In the genomic region with DNA sequence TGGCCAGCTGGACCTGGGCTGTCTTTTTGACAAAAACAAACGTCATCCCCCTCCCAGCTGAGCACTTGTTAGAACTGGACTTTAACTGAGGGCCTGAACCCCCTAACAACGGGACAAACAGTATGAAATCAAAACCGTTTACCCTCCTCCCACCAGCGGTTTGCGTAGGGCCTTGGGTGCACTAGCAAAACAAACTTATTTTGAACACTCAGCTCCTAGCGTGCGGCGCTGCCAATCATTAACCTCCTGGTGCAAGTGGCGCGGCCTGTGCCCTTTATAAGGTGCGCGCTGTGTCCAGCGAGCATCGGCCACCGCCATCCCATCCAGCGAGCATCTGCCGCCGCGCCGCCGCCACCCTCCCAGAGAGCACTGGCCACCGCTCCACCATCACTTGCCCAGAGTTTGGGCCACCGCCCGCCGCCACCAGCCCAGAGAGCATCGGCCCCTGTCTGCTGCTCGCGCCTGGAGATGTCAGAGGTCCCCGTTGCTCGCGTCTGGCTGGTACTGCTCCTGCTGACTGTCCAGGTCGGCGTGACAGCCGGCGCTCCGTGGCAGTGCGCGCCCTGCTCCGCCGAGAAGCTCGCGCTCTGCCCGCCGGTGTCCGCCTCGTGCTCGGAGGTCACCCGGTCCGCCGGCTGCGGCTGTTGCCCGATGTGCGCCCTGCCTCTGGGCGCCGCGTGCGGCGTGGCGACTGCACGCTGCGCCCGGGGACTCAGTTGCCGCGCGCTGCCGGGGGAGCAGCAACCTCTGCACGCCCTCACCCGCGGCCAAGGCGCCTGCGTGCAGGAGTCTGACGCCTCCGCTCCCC, we compare ENCODE assay signal across 1 cellular context.
A peak's percentile ranks its signal among the peaks of the same experiment; 100 is the strongest.
TF ChIP-seq lines count a peak whose summit lies in the region.

A gene (plus strand): TSS at position 304 of the 808 bp plus-strand sequence. CDS start 165 bp downstream, at position 469.

TF ChIP-seq in HepG2, 621 proteins besides CTCF, POLR2A, EP300 and RAD21 (continued from another document and continues in another):
- peak; percentile 75 for TF ChIP-seq HNRNPL (IDR thresholded peaks at IDR 0.05; ENCODE audit: low read depth, low read length)
- TF ChIP-seq AGO2 (optimal IDR thresholded peaks at IDR 0.05; ENCODE audit: low read depth, low read length) = peak; percentile 71
- peak; percentile 100 for TF ChIP-seq MED1 (CRISPR knock-in tag; IDR thresholded peaks at IDR 0.05)
- TF ChIP-seq ZMYM4 (CRISPR knock-in tag; IDR thresholded peaks at IDR 0.05) = peak; percentile 89
- peak; percentile 98; the same call in 1 of the 2 replicates for TF ChIP-seq ZNF790 (CRISPR knock-in tag; IDR thresholded peaks at IDR 0.05; ENCODE audit: borderline replicate concordance)
- 0 out of 2 replicates have a peak, but pooled peaks have one; percentile 49 for TF ChIP-seq GTF3A (CRISPR knock-in tag; conservative IDR thresholded peaks at IDR 0.05)
- no peak for TF ChIP-seq ZNF530 (CRISPR knock-in tag; IDR thresholded peaks at IDR 0.05; ENCODE audit: low read depth)
- no peak for TF ChIP-seq ZNF354B (CRISPR knock-in tag; IDR thresholded peaks at IDR 0.05)
- TF ChIP-seq, protein P1, sequence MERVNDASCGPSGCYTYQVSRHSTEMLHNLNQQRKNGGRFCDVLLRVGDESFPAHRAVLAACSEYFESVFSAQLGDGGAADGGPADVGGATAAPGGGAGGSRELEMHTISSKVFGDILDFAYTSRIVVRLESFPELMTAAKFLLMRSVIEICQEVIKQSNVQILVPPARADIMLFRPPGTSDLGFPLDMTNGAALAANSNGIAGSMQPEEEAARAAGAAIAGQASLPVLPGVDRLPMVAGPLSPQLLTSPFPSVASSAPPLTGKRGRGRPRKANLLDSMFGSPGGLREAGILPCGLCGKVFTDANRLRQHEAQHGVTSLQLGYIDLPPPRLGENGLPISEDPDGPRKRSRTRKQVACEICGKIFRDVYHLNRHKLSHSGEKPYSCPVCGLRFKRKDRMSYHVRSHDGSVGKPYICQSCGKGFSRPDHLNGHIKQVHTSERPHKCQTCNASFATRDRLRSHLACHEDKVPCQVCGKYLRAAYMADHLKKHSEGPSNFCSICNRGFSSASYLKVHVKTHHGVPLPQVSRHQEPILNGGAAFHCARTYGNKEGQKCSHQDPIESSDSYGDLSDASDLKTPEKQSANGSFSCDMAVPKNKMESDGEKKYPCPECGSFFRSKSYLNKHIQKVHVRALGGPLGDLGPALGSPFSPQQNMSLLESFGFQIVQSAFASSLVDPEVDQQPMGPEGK (CRISPR knock-in tag; IDR thresholded peaks at IDR 0.05) = peak; percentile 60; the same call in 1 of the 2 replicates
- peak; percentile 59; the same call in 1 of the 2 replicates for TF ChIP-seq ZNF749 (CRISPR knock-in tag; IDR thresholded peaks at IDR 0.05; ENCODE audit: borderline replicate concordance)
- peak; percentile 69; the same call in 1 of the 2 replicates for TF ChIP-seq ZNF136 (CRISPR knock-in tag; IDR thresholded peaks at IDR 0.05; ENCODE audit: low read depth)
- TF ChIP-seq MBNL3 (CRISPR knock-in tag; conservative IDR thresholded peaks at IDR 0.05) = no peak
- TF ChIP-seq, protein P2, sequence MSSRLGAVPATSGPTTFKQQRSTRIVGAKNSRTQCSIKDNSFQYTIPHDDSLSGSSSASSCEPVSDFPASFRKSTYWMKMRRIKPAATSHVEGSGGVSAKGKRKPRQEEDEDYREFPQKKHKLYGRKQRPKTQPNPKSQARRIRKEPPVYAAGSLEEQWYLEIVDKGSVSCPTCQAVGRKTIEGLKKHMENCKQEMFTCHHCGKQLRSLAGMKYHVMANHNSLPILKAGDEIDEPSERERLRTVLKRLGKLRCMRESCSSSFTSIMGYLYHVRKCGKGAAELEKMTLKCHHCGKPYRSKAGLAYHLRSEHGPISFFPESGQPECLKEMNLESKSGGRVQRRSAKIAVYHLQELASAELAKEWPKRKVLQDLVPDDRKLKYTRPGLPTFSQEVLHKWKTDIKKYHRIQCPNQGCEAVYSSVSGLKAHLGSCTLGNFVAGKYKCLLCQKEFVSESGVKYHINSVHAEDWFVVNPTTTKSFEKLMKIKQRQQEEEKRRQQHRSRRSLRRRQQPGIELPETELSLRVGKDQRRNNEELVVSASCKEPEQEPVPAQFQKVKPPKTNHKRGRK (CRISPR knock-in tag; IDR thresholded peaks at IDR 0.05) = peak; percentile 92
- TF ChIP-seq, protein P3, sequence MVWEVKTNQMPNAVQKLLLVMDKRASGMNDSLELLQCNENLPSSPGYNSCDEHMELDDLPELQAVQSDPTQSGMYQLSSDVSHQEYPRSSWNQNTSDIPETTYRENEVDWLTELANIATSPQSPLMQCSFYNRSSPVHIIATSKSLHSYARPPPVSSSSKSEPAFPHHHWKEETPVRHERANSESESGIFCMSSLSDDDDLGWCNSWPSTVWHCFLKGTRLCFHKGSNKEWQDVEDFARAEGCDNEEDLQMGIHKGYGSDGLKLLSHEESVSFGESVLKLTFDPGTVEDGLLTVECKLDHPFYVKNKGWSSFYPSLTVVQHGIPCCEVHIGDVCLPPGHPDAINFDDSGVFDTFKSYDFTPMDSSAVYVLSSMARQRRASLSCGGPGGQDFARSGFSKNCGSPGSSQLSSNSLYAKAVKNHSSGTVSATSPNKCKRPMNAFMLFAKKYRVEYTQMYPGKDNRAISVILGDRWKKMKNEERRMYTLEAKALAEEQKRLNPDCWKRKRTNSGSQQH (CRISPR knock-in tag; IDR thresholded peaks at IDR 0.05; ENCODE audit: low read depth) = peak; percentile 68; the same call in 1 of the 2 replicates
- no peak for TF ChIP-seq NR3C1 (CRISPR knock-in tag; IDR thresholded peaks at IDR 0.05)
- TF ChIP-seq CBX5 (CRISPR knock-in tag; IDR thresholded peaks at IDR 0.05; ENCODE audit: borderline replicate concordance) = peak; percentile 88
- TF ChIP-seq, protein P4, sequence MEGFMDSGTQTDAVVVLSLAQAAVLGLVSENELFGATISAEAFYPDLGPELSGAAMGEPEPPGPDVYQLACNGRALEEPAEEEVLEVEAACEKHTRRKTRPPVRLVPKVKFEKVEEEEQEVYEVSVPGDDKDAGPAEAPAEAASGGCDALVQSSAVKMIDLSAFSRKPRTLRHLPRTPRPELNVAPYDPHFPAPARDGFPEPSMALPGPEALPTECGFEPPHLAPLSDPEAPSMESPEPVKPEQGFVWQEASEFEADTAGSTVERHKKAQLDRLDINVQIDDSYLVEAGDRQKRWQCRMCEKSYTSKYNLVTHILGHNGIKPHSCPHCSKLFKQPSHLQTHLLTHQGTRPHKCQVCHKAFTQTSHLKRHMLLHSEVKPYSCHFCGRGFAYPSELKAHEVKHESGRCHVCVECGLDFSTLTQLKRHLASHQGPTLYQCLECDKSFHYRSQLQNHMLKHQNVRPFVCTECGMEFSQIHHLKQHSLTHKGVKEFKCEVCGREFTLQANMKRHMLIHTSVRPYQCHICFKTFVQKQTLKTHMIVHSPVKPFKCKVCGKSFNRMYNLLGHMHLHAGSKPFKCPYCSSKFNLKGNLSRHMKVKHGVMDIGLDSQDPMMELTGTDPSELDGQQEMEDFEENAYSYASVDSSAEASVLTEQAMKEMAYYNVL (CRISPR knock-in tag; IDR thresholded peaks at IDR 0.05; ENCODE audit: borderline replicate concordance) = peak; percentile 90
- peak; percentile 78; the same call in 1 of the 2 replicates for TF ChIP-seq ZNF317 (CRISPR knock-in tag; IDR thresholded peaks at IDR 0.05)
- TF ChIP-seq, protein P5, sequence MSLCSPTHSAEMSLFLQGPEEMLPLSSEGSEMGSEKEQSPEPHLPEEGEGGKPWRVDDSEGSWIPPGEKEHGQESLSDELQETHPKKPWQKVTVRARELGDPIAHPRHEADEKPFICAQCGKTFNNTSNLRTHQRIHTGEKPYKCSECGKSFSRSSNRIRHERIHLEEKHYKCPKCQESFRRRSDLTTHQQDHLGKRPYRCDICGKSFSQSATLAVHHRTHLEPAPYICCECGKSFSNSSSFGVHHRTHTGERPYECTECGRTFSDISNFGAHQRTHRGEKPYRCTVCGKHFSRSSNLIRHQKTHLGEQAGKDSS (CRISPR knock-in tag; IDR thresholded peaks at IDR 0.05; ENCODE audit: borderline replicate concordance, low read depth) = no peak; the same call in 1 of the 2 replicates
- no peak for TF ChIP-seq ZNF615 (CRISPR knock-in tag; IDR thresholded peaks at IDR 0.05; ENCODE audit: borderline replicate concordance)
- TF ChIP-seq, protein P6, sequence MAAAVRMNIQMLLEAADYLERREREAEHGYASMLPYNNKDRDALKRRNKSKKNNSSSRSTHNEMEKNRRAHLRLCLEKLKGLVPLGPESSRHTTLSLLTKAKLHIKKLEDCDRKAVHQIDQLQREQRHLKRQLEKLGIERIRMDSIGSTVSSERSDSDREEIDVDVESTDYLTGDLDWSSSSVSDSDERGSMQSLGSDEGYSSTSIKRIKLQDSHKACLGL (CRISPR knock-in tag; IDR thresholded peaks at IDR 0.05) = peak; percentile 51; the same call in 1 of the 2 replicates
- no peak for TF ChIP-seq FIP1L1 (IDR thresholded peaks at IDR 0.05; ENCODE audit: borderline replicate concordance, insufficient read depth, low read depth, low read length)
- TF ChIP-seq HMG20A (CRISPR knock-in tag; IDR thresholded peaks at IDR 0.05; ENCODE audit: borderline replicate concordance) = peak; percentile 61; the same call in 1 of the 2 replicates
- no peak; the same call in 1 of the 2 replicates for TF ChIP-seq ONECUT2 (CRISPR knock-in tag; IDR thresholded peaks at IDR 0.05)
- TF ChIP-seq, protein P7, sequence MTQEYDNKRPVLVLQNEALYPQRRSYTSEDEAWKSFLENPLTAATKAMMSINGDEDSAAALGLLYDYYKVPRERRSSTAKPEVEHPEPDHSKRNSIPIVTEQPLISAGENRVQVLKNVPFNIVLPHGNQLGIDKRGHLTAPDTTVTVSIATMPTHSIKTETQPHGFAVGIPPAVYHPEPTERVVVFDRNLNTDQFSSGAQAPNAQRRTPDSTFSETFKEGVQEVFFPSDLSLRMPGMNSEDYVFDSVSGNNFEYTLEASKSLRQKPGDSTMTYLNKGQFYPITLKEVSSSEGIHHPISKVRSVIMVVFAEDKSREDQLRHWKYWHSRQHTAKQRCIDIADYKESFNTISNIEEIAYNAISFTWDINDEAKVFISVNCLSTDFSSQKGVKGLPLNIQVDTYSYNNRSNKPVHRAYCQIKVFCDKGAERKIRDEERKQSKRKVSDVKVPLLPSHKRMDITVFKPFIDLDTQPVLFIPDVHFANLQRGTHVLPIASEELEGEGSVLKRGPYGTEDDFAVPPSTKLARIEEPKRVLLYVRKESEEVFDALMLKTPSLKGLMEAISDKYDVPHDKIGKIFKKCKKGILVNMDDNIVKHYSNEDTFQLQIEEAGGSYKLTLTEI (CRISPR knock-in tag; conservative IDR thresholded peaks at IDR 0.05) = no peak
- no peak for TF ChIP-seq RBAK (CRISPR knock-in tag; IDR thresholded peaks at IDR 0.05)
- TF ChIP-seq KDM2A (CRISPR knock-in tag; IDR thresholded peaks at IDR 0.05; ENCODE audit: borderline replicate concordance, low read depth) = peak; percentile 79
- no peak for TF ChIP-seq NBN (conservative IDR thresholded peaks at IDR 0.05)
- no peak for TF ChIP-seq CENPX (CRISPR knock-in tag; IDR thresholded peaks at IDR 0.05)
- no peak; the same call in 1 of the 2 replicates for TF ChIP-seq ZNF33A (CRISPR knock-in tag; IDR thresholded peaks at IDR 0.05; ENCODE audit: borderline replicate concordance)
- peak; percentile 98 for TF ChIP-seq ZNF782 (CRISPR knock-in tag; IDR thresholded peaks at IDR 0.05; ENCODE audit: borderline replicate concordance)
- TF ChIP-seq ZNF703 (CRISPR knock-in tag; IDR thresholded peaks at IDR 0.05; ENCODE audit: borderline replicate concordance) = peak; percentile 82
- no peak for TF ChIP-seq ZNF768 (CRISPR knock-in tag; IDR thresholded peaks at IDR 0.05)
- peak; percentile 77 for TF ChIP-seq ZBTB20 (CRISPR knock-in tag; IDR thresholded peaks at IDR 0.05; ENCODE audit: borderline replicate concordance, low read depth)
- TF ChIP-seq, protein P8, sequence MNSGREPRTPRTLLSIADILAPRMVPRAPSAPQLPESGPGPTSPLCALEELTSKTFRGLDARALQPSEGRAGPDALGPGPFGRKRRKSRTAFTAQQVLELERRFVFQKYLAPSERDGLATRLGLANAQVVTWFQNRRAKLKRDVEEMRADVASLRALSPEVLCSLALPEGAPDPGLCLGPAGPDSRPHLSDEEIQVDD (CRISPR knock-in tag; IDR thresholded peaks at IDR 0.05; ENCODE audit: borderline replicate concordance) = peak; percentile 96; the same call in 1 of the 2 replicates
- peak; percentile 49; the same call in 1 of the 2 replicates for TF ChIP-seq ZBTB42 (CRISPR knock-in tag; IDR thresholded peaks at IDR 0.05)
- peak; percentile 99 for TF ChIP-seq POLR2AphosphoS5 (IDR thresholded peaks at IDR 0.05; ENCODE audit: low read depth, low read length)
- no peak; the same call in 1 of the 2 replicates for TF ChIP-seq AHR (CRISPR knock-in tag; IDR thresholded peaks at IDR 0.05)
- TF ChIP-seq SIN3B (IDR thresholded peaks at IDR 0.05; ENCODE audit: low read length) = no peak
- peak; percentile 90; the same call in 1 of the 2 replicates for TF ChIP-seq CAMTA2 (CRISPR knock-in tag; IDR thresholded peaks at IDR 0.05; ENCODE audit: borderline replicate concordance)
- 0 out of 2 replicates have a peak, but pooled peaks have one; percentile 34 for TF ChIP-seq TRIM24 (CRISPR knock-in tag; IDR thresholded peaks at IDR 0.05)
- no peak for TF ChIP-seq EHMT2 (IDR thresholded peaks at IDR 0.05; ENCODE audit: borderline replicate concordance, low read depth, low read length)
- TF ChIP-seq THYN1 (CRISPR knock-in tag; IDR thresholded peaks at IDR 0.05; ENCODE audit: borderline replicate concordance, low read depth) = no peak
- TF ChIP-seq ZFYVE20 (CRISPR knock-in tag; IDR thresholded peaks at IDR 0.05; ENCODE audit: borderline replicate concordance, low read depth) = 0 out of 2 replicates have a peak, but pooled peaks have one; percentile 51
- no peak for TF ChIP-seq ZNF3 (CRISPR knock-in tag; IDR thresholded peaks at IDR 0.05)
- peak; percentile 79 for TF ChIP-seq FOSL2 (CRISPR knock-in tag; IDR thresholded peaks at IDR 0.05)
- TF ChIP-seq TBL1XR1 (IDR thresholded peaks at IDR 0.05; ENCODE audit: borderline replicate concordance, low read length, partially characterized antibody) = peak; percentile 50
- TF ChIP-seq, protein P9, sequence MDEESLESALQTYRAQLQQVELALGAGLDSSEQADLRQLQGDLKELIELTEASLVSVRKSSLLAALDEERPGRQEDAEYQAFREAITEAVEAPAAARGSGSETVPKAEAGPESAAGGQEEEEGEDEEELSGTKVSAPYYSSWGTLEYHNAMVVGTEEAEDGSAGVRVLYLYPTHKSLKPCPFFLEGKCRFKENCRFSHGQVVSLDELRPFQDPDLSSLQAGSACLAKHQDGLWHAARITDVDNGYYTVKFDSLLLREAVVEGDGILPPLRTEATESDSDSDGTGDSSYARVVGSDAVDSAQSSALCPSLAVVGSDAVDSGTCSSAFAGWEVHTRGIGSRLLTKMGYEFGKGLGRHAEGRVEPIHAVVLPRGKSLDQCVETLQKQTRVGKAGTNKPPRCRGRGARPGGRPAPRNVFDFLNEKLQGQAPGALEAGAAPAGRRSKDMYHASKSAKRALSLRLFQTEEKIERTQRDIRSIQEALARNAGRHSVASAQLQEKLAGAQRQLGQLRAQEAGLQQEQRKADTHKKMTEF (CRISPR knock-in tag; IDR thresholded peaks at IDR 0.05) = peak; percentile 89
- TF ChIP-seq CREB1 (IDR thresholded peaks at IDR 0.05) = peak; percentile 48; the same call in 1 of the 2 replicates
- TF ChIP-seq CREB1 (CRISPR knock-in tag; IDR thresholded peaks at IDR 0.05) = no peak
- no peak for TF ChIP-seq MTF1 (CRISPR knock-in tag; IDR thresholded peaks at IDR 0.05)
- TF ChIP-seq NR2C2 (CRISPR knock-in tag; IDR thresholded peaks at IDR 0.05; ENCODE audit: borderline replicate concordance) = peak; percentile 32; the same call in 1 of the 2 replicates
- peak; percentile 95 for TF ChIP-seq SRY (CRISPR knock-in tag; IDR thresholded peaks at IDR 0.05)
- TF ChIP-seq PITX1 (CRISPR knock-in tag; IDR thresholded peaks at IDR 0.05) = peak; percentile 75
- TF ChIP-seq NPAS2 (CRISPR knock-in tag; IDR thresholded peaks at IDR 0.05; ENCODE audit: borderline replicate concordance) = no peak; the same call in 1 of the 2 replicates
